ENCODE assay signal across 9 cellular contexts in the genomic region with DNA sequence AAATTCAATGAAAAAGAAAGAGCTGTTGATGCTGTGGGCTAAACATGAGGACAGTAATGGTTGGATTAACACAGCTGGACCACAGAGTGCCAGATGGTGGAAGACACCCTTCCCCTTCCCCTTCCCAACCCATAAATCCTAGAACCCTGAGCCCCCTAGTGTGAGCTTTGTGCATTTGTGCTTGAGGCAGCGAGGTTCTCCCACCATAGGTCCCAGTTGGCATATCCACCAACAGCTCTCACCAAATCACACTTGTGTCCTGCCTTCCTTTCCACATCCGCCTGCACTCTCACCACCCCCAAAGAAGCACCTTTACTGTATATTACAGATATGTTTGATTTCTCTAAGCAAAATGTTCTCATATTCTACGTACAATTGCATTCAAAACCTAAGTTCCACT. TPM values are rescaled to one million over a fixed set of nuclear protein-coding genes. Genes with fewer than 3 reads are reported as not detected.
A peak's percentile ranks its signal among the peaks of the same experiment; 100 is the strongest.
DNase-seq lines count a peak whose midpoint lies in the region; ATAC-seq and TF ChIP-seq lines count a peak whose summit lies in the region.
"Had no signal": no experiment of that assay in that cellular context is flagged by ENCODE, and none has a peak within 500 bp of the region (broad histone marks: within the 10 kb centered on the region; RNA-seq: fewer than 3 reads in every experiment).

No MANE protein-coding gene starts in this region.

- H3K27me3 ChIP-seq in foreskin keratinocyte = peaks cover 31% of the 10 kb centered on the region
- no peaks in the 10 kb centered on the region for H3K27me3 ChIP-seq in hepatocyte

- no peak overlapping the region for H3K27ac ChIP-seq in foreskin keratinocyte
- no peak overlapping the region for H3K27ac ChIP-seq in hepatocyte

- no peak overlapping the region for H3K4me3 ChIP-seq in hepatocyte

- no peaks in the 10 kb centered on the region for H3K9me3 ChIP-seq in hepatocyte (ENCODE audit: low read depth)

- H3K4me2 ChIP-seq in hepatocyte = no peak overlapping the region

- 89% methylated on average over 3 of the region's 3 CpGs for WGBS in hepatocyte (ENCODE audit: low lambda C conversion rate, missing lambda C conversion rate)

- H3K4me1 ChIP-seq in foreskin keratinocyte = no peaks in the 10 kb centered on the region
- no peaks in the 10 kb centered on the region for H3K4me1 ChIP-seq in hepatocyte (ENCODE audit: insufficient read depth)

- H3K79me2 ChIP-seq in hepatocyte = no peaks in the 10 kb centered on the region

- no peaks in the 10 kb centered on the region for H3K9me2 ChIP-seq in hepatocyte (replicated peaks; ENCODE audit: insufficient read depth)

- ATAC-seq in GM19438 (IDR thresholded peaks at IDR 0.05; ENCODE audit: low read depth, unreplicated experiment) (peak; percentile 23), foreskin keratinocyte (no peak), GM19023 (IDR thresholded peaks at IDR 0.05; ENCODE audit: unreplicated experiment) (no peak), GM21529 (IDR thresholded peaks at IDR 0.05; ENCODE audit: unreplicated experiment) (no peak)
- ATAC-seq: sciatic nerve had no signal

- H2AFZ ChIP-seq in hepatocyte = no peak overlapping the region

- TF ChIP-seq CTCF in foreskin keratinocyte (conservative IDR thresholded peaks at IDR 0.05) = peak; percentile 2
- no peak for TF ChIP-seq CTCF in hepatocyte (IDR thresholded peaks at IDR 0.05; ENCODE audit: poor library complexity)

- peak; percentile 23 for DNase-seq in DMS 273 treated with DMSO at 0.1 percent for 48 hours (lab: John Stamatoyannopoulos, UW)
- peak; percentile 13 for DNase-seq in SK-N-DZ (ENCODE audit: low spot score)
- no peak for DNase-seq in foreskin keratinocyte
- no peak for DNase-seq in hepatocyte (ENCODE audit: low spot score)
- DNase-seq in DMS153 (lab: John Stamatoyannopoulos, UW) = no peak

- H3K36me3 ChIP-seq in hepatocyte (replicated peaks; ENCODE audit: insufficient read depth, low read depth) = no peaks in the 10 kb centered on the region

- H4K20me1 ChIP-seq in hepatocyte (ENCODE audit: insufficient read depth, poor library complexity, severe bottlenecking) = no peaks in the 10 kb centered on the region

RNA-seq across cellular contexts. Expression of gene HBS1L, which starts 32.8 kb away (rescaled TPM):
- polyA plus RNA-seq in SK-N-DZ (2014; cell fraction: cytosol; rRNA removed) = 51.1 and 54.9 TPM in 2 replicates
- 25.2 and 51.2 TPM in 2 replicates for polyA plus RNA-seq in SK-N-DZ (2014; cell fraction: nucleus; rRNA removed)
- total RNA-seq in foreskin keratinocyte (76.8 and 86.9 TPM in 2 replicates), hepatocyte (70.0 and 70.6 TPM in 2 replicates)
- polyA plus RNA-seq in foreskin keratinocyte (18.3 and 24.8 TPM in 2 replicates), hepatocyte (43.0 and 44.5 TPM in 2 replicates)

Comparison
In these comparisons a context has a peak if more than half of its experiments do, and no peak if none do; other contexts are left out.
1. DNase-seq: peak in DMS 273 treated with DMSO at 0.1 percent for 48 hours (single experiment) and SK-N-DZ (single experiment); none in foreskin keratinocyte (0 of 2), hepatocyte (single experiment) and DMS153 (single experiment).